In the genomic region with DNA sequence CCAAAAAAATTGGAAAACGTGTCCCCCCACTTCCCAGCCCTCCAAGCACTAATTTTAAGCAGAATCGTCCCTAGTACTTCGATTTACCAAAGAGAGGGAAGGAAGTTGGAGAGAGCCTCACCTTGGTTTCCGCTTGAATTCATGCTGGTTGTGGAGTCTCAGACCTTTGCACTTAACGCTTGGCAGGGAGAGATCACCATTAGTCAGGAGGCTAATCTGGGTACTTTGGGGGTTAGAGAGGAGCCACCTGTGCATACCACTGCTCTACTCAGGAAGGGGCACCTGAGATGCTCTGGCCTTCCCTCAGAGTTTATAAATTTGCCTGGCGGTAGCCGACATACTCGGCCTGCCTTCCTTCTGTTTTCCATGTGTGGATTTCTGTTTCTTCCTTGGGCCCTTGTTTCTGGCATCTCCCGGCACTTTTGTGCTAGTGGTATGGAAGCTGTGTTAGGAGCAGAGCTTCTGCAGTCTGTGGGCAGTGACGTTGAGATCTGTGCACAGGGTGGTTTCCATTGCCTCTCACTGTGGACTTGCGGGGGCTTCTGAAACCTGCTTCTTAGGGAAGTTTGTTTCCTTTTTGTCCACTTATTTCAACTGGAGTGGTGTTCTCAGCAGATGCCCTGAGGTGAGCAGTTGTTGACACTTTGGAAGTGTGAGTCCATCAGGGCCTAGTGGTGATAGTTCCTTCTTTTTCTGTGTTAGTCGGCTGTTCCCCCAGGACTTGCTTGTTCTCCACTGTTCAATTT, we compare ENCODE assay signal across 10 cellular contexts.
A peak's percentile ranks its signal among the peaks of the same experiment; 100 is the strongest.
DNase-seq lines count a peak whose midpoint lies in the region; ATAC-seq lines count a peak whose summit lies in the region.
"Had no signal": no experiment of that assay in that cellular context is flagged by ENCODE, and none has a peak within 500 bp of the region (broad histone marks: within the 10 kb centered on the region; RNA-seq: fewer than 3 reads in every experiment).

No MANE protein-coding gene starts in this region.

- H3K79me2 ChIP-seq in trophoblast cell (ENCODE audit: control insufficient read depth, insufficient read depth, low read length, poor library complexity) = no peaks in the 10 kb centered on the region

- no peak overlapping the region for H2AFZ ChIP-seq in trophoblast cell (ENCODE audit: insufficient read depth, low read length, poor library complexity)

- H3K23ac ChIP-seq in trophoblast cell (ENCODE audit: low read length) = no peak overlapping the region

- ATAC-seq in activated CD8-positive, alpha-beta memory T cell treated with anti-CD3 and anti-CD28 coated beads, Interleukin-2, amount 10 ng/mL, durations not matched to agents 7 days and 5 days = no peak
- ATAC-seq in GM21576 (IDR thresholded peaks at IDR 0.05; ENCODE audit: unreplicated experiment) = peak; percentile 37
- peak; percentile 29 for ATAC-seq in HG03469 (IDR thresholded peaks at IDR 0.05; ENCODE audit: unreplicated experiment)
- no peak for ATAC-seq in HG03175 (IDR thresholded peaks at IDR 0.05; ENCODE audit: unreplicated experiment)
- ATAC-seq in GM21528 (IDR thresholded peaks at IDR 0.05; ENCODE audit: low FRiP score, unreplicated experiment) = no peak

- no peak overlapping the region for H4K12ac ChIP-seq in trophoblast cell (ENCODE audit: low read depth, low read length)

- H3K27ac ChIP-seq in trophoblast cell (ENCODE audit: low read depth, low read length) = no peak overlapping the region
- H3K27ac ChIP-seq: VCaP had no signal

- no peak overlapping the region for H2BK120ac ChIP-seq in trophoblast cell (ENCODE audit: insufficient read depth, low read length, poor library complexity)

- no peaks in the 10 kb centered on the region for H3K27me3 ChIP-seq in trophoblast cell (ENCODE audit: insufficient read depth, low read length)

- no peak for DNase-seq in activated CD8-positive, alpha-beta memory T cell treated with anti-CD3 and anti-CD28 coated beads, Interleukin-2, amount 10 ng/mL, durations not matched to agents 7 days and 5 days
- DNase-seq in activated CD8-positive, alpha-beta memory T cell treated with anti-CD3 and anti-CD28 coated beads, Interleukin-2, amount 50 U/mL, for 48 hours = no peak
- DNase-seq in trophoblast cell (no peak), NCI-H446 treated with DMSO at 0.1 percent for 48 hours (lab: John Stamatoyannopoulos, UW) (no peak)
- DNase-seq: nephron progenitor cell had no signal

- H2BK5ac ChIP-seq in trophoblast cell (ENCODE audit: low read depth, low read length, poor library complexity) = no peak overlapping the region

- no peak overlapping the region for H3K18ac ChIP-seq in trophoblast cell (ENCODE audit: low read length)

- no CpG with 5 or more reads among the region's 12 CpGs for WGBS in trophoblast cell (ENCODE audit: extremely low coverage, insufficient coverage, insufficient read length)

- no peaks in the 10 kb centered on the region for H3K9me3 Mint-ChIP-seq in activated CD8-positive, alpha-beta memory T cell treated with anti-CD3 and anti-CD28 coated beads, Interleukin-2, amount 10 ng/mL, durations not matched to agents 7 days and 5 days (ENCODE audit: low read depth)
- H3K9me3 Mint-ChIP-seq: nephron progenitor cell had no signal

- H4K8ac ChIP-seq in trophoblast cell (ENCODE audit: low read depth, low read length) = peak overlapping the region; percentile 3

- CTCF ChIA-PET in activated CD8-positive, alpha-beta memory T cell treated with anti-CD3 and anti-CD28 coated beads, Interleukin-2, amount 10 ng/mL, durations not matched to agents 7 days and 5 days (lab: Charles Lee) = interaction anchor here (1.0 to 4.7 kb wide), 5 partner anchors 12 to 137 kb away, joined by 3 to 75 read pairs (median 8); partner anchors contain the start of gene TMEM131L

- peak overlapping the region; percentile 50 for H2AK5ac ChIP-seq in trophoblast cell (ENCODE audit: low read length)

- H3K27ac Mint-ChIP-seq in activated CD8-positive, alpha-beta memory T cell treated with anti-CD3 and anti-CD28 coated beads, Interleukin-2, amount 10 ng/mL, durations not matched to agents 7 days and 5 days = peak overlapping the region; percentile 36

- H3K27me3 Mint-ChIP-seq in activated CD8-positive, alpha-beta memory T cell treated with anti-CD3 and anti-CD28 coated beads, Interleukin-2, amount 10 ng/mL, durations not matched to agents 7 days and 5 days = no peaks in the 10 kb centered on the region

- H3K4me1 Mint-ChIP-seq in activated CD8-positive, alpha-beta memory T cell treated with anti-CD3 and anti-CD28 coated beads, Interleukin-2, amount 10 ng/mL, durations not matched to agents 7 days and 5 days = peaks cover 40% of the 10 kb centered on the region

- H3K4me3 ChIP-seq in trophoblast cell (ENCODE audit: low read depth, low read length) = no peak overlapping the region

- no peaks in the 10 kb centered on the region for H3K9me3 ChIP-seq in trophoblast cell (ENCODE audit: insufficient read depth, low read depth, low read length)

- no peak overlapping the region for H3K14ac ChIP-seq in trophoblast cell (ENCODE audit: low read length)

- H3K4me2 ChIP-seq in trophoblast cell (ENCODE audit: low read length) = no peak overlapping the region

- H3K4me3 Mint-ChIP-seq in activated CD8-positive, alpha-beta memory T cell treated with anti-CD3 and anti-CD28 coated beads, Interleukin-2, amount 10 ng/mL, durations not matched to agents 7 days and 5 days = no peak overlapping the region
- H3K4me3 Mint-ChIP-seq: nephron progenitor cell had no signal

- no peak overlapping the region for H3K4ac ChIP-seq in trophoblast cell (ENCODE audit: low read depth, low read length)

- peaks cover 3 to 7% of the 10 kb centered on the region in 2 experiments for H3K4me1 ChIP-seq in trophoblast cell (ENCODE audit: control insufficient read depth in 1 of 2, insufficient read depth in 2 of 2, low read length in 2 of 2)

- no peak overlapping the region for H4K91ac ChIP-seq in trophoblast cell (ENCODE audit: low read depth, low read length)

- no peaks in the 10 kb centered on the region for H3K36me3 ChIP-seq in trophoblast cell (ENCODE audit: control insufficient read depth in 1 of 2, insufficient read depth in 2 of 2, low read length in 2 of 2)

- H3K9ac ChIP-seq in trophoblast cell (ENCODE audit: low read length) = no peak overlapping the region

- H2BK12ac ChIP-seq in trophoblast cell (ENCODE audit: low read length) = peak overlapping the region; percentile 2

- no peaks in the 10 kb centered on the region for H3K79me1 ChIP-seq in trophoblast cell (ENCODE audit: low read length)

- H3K36me3 Mint-ChIP-seq in activated CD8-positive, alpha-beta memory T cell treated with anti-CD3 and anti-CD28 coated beads, Interleukin-2, amount 10 ng/mL, durations not matched to agents 7 days and 5 days = peaks cover 16% of the 10 kb centered on the region

Comparison
In these comparisons a context has a peak if more than half of its experiments do, and no peak if none do; other contexts are left out.
1. ATAC-seq: peak in GM21576 (single experiment) and HG03469 (single experiment); none in activated CD8-positive, alpha-beta memory T cell treated with anti-CD3 and anti-CD28 coated beads, Interleukin-2, amount 10 ng/mL, durations not matched to agents 7 days and 5 days (single experiment), HG03175 (single experiment) and GM21528 (single experiment).